26 cellular contexts compared by ENCODE assay signal in the genomic region with DNA sequence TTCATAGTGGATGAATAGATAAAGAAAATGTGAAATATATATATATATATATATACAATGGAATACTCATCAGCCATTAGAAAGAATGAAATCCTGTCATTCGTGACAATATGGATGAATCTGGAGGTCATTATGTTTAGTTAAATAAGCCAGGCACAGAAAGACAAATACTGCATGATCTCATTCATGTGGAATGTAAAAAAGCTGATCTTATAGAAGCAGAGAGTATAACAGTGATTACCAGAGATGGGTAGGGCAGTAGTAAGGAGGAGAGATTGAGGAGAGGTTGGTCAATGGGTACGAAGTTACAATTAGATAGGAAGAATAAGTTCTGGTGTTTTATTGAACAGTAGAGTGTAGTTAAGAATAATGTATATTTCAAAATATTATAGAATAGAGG. TPM values are rescaled to one million over a fixed set of nuclear protein-coding genes. Genes with fewer than 3 reads are reported as not detected.
"Had no signal": no experiment of that assay in that cellular context is flagged by ENCODE, and none has a peak within 500 bp of the region (broad histone marks: within the 10 kb centered on the region; RNA-seq: fewer than 3 reads in every experiment).

No MANE protein-coding gene starts in this region.

- H3K9me3 ChIP-seq: pancreas, prostate gland, testis, thyroid gland, upper lobe of left lung, vagina had no signal

- H3K27me3 ChIP-seq: pancreas, stomach, testis, thyroid gland, transverse colon, upper lobe of left lung, vagina had no signal

- DNase-seq: islet precursor cell; left ventricle myocardium inferior; midbrain; mucosa of descending colon; naive thymus-derived CD4-positive, alpha-beta T cell; pancreas; posterior cingulate gyrus; retina; right cardiac atrium; stimulated activated CD4-positive, alpha-beta T cell treated with anti-CD3 and anti-CD28 coated beads, Interleukin-12 subunit alpha, Interleukin-12 subunit beta, amount 100 ng/mL, for 4 hours; stimulated activated CD4-positive, alpha-beta T cell treated with anti-CD3 and anti-CD28 coated beads, Interleukin-15, amount 100 ng/mL, for 24 hours; stimulated activated CD4-positive, alpha-beta T cell treated with anti-CD3 and anti-CD28 coated beads, Interleukin-2, amount 100 ng/mL, for 24 hours; stimulated activated CD4-positive, alpha-beta T cell treated with anti-CD3 and anti-CD28 coated beads, Interleukin-4, amount 100 ng/mL, for 1 hour; stimulated activated naive B cell treated with anti-CD40 and anti-IgM and Interleukin-4, amounts not matched to agents 10 μg/mL and 1 μg/mL and 100 μg/mL, for 72 hours; stimulated activated naive CD8-positive, alpha-beta T cell treated with anti-CD3 and anti-CD28 coated beads, Interleukin-15, Interleukin-2, amounts not matched to agents 100 U/mL and 50 U/mL, for 24 hours; stomach; testis; thyroid gland; transverse colon; upper lobe of left lung had no signal

- H3K36me3 ChIP-seq: left ventricle myocardium inferior, pancreas, prostate gland, stomach, thyroid gland, transverse colon, upper lobe of left lung, vagina had no signal

- H3K27ac ChIP-seq: left ventricle myocardium inferior, pancreas, prostate gland, skin epidermis, stomach, testis, thyroid gland, transverse colon, upper lobe of left lung, vagina had no signal

- H3K4me1 ChIP-seq: left ventricle myocardium inferior, pancreas, prostate gland, stomach, testis, thyroid gland, transverse colon, upper lobe of left lung, vagina had no signal

- ATAC-seq: mucosa of descending colon; naive thymus-derived CD4-positive, alpha-beta T cell; natural killer cell treated with Interleukin-12 subunit alpha and Interleukin-12 subunit beta and Interleukin-15 and Interleukin-18, amount 100 ng/mL, for 72 hours; pancreas; right cardiac atrium; sciatic nerve; stimulated activated naive B cell treated with anti-CD40 and anti-IgM and Interleukin-4, amounts not matched to agents 10 μg/mL and 1 μg/mL and 100 μg/mL, for 72 hours; stimulated activated naive CD8-positive, alpha-beta T cell treated with anti-CD3 and anti-CD28 coated beads, Interleukin-15, Interleukin-2, amounts not matched to agents 100 U/mL and 50 U/mL, for 24 hours had no signal

- H3K4me3 ChIP-seq: left ventricle myocardium inferior, lung, mucosa of descending colon, pancreas, prostate gland, skin epidermis, stomach, testis, thyroid gland, transverse colon, upper lobe of left lung, vagina had no signal

- FAIRE-seq: pancreas had no signal

RNA-seq across cellular contexts. Expression of a gene that starts 19.7 kb away (rescaled TPM):
- total RNA-seq: naive thymus-derived CD4-positive, alpha-beta T cell; natural killer cell treated with Interleukin-12 subunit alpha and Interleukin-12 subunit beta and Interleukin-15 and Interleukin-18, amount 100 ng/mL, for 72 hours had no signal

RNA-seq across cellular contexts. Expression of a gene that starts 20.5 kb away (rescaled TPM):
- total RNA-seq: left ventricle myocardium inferior; naive thymus-derived CD4-positive, alpha-beta T cell; natural killer cell treated with Interleukin-12 subunit alpha and Interleukin-12 subunit beta and Interleukin-15 and Interleukin-18, amount 100 ng/mL, for 72 hours had no signal
